ENCODE assay signal across 9 cellular contexts in genomic region chr9:76571288-76572204, GRCh38.
DNase-seq lines count a peak whose midpoint lies in the region; ATAC-seq, FAIRE-seq and TF ChIP-seq lines count a peak whose summit lies in the region.
"Had no signal": no experiment of that assay in that cellular context is flagged by ENCODE, and none has a peak within 500 bp of the region (broad histone marks: within the 10 kb centered on the region; RNA-seq: fewer than 3 reads in every experiment).

No MANE protein-coding gene starts in this region.

- intact Hi-C loops in right cardiac atrium (cut with DNase I) (no loop called here), thyroid gland (cut with DNase I) (no loop called here)

- FAIRE-seq in urothelium cell line (lab: Jason Lieb, UNC), result no peak

- peak overlapping the region; percentile 61 for H3K27ac Mint-ChIP-seq in activated CD4-positive, alpha-beta memory T cell treated with anti-CD3 and anti-CD28 coated beads, Interleukin-2, amount 10 ng/mL, durations not matched to agents 7 days and 5 days
- H3K27ac Mint-ChIP-seq: brain had no signal

- ATAC-seq in HG03103 (IDR thresholded peaks at IDR 0.05; ENCODE audit: low read depth, unreplicated experiment) (peak; percentile 87), right cardiac atrium (peak; percentile 40 to 68)

- H3K9me3 ChIP-seq in right cardiac atrium (ENCODE audit: control insufficient read depth, low read length), result no peaks in the 10 kb centered on the region
- H3K9me3 ChIP-seq in thyroid gland, result no peaks in the 10 kb centered on the region

- DNase-seq in stimulated activated CD4-positive, alpha-beta T cell treated with anti-CD3 and anti-CD28 coated beads, Interleukin-15, amount 100 ng/mL, for 24 hours, result peak; percentile 31
- no peak for DNase-seq in stimulated activated CD4-positive, alpha-beta T cell treated with anti-CD3 and anti-CD28 coated beads, Interleukin-12 subunit alpha, Interleukin-12 subunit beta, amount 100 ng/mL, for 4 hours
- DNase-seq in activated CD4-positive, alpha-beta memory T cell treated with anti-CD3 and anti-CD28 coated beads, Interleukin-2, amount 10 ng/mL, durations not matched to agents 7 days and 5 days, result peak; percentile 32
- DNase-seq in right cardiac atrium, result peak; percentile 27 to 67 (median 64)
- DNase-seq in thyroid gland, result no peak
- no peak for DNase-seq in urothelium cell line (ENCODE audit: low spot score)
- no peak for DNase-seq in COLO829 (ENCODE audit: low spot score)

- TF ChIP-seq POLR2A in thyroid gland (IDR thresholded peaks at IDR 0.05), result no peak

- H3K27ac ChIP-seq in right cardiac atrium (ENCODE audit: low read length) (no peak overlapping the region), thyroid gland (peak overlapping the region in 2 of 3 donors; percentile 34 to 47)

- peaks cover 4% of the 10 kb centered on the region for H3K27me3 Mint-ChIP-seq in activated CD4-positive, alpha-beta memory T cell treated with anti-CD3 and anti-CD28 coated beads, Interleukin-2, amount 10 ng/mL, durations not matched to agents 7 days and 5 days

- H3K4me3 Mint-ChIP-seq in activated CD4-positive, alpha-beta memory T cell treated with anti-CD3 and anti-CD28 coated beads, Interleukin-2, amount 10 ng/mL, durations not matched to agents 7 days and 5 days, result peak overlapping the region; percentile 69

- CTCF ChIA-PET in activated CD4-positive, alpha-beta memory T cell treated with anti-CD3 and anti-CD28 coated beads, Interleukin-2, amount 10 ng/mL, durations not matched to agents 7 days and 5 days (lab: Charles Lee), result no interaction called here

- peaks cover 51% of the 10 kb centered on the region for H3K4me1 Mint-ChIP-seq in activated CD4-positive, alpha-beta memory T cell treated with anti-CD3 and anti-CD28 coated beads, Interleukin-2, amount 10 ng/mL, durations not matched to agents 7 days and 5 days
- H3K4me1 Mint-ChIP-seq: brain had no signal

- H3K36me3 Mint-ChIP-seq in activated CD4-positive, alpha-beta memory T cell treated with anti-CD3 and anti-CD28 coated beads, Interleukin-2, amount 10 ng/mL, durations not matched to agents 7 days and 5 days (ENCODE audit: low read depth), result peaks cover 15% of the 10 kb centered on the region
- H3K36me3 Mint-ChIP-seq: brain had no signal

- H3K4me1 ChIP-seq in right cardiac atrium (ENCODE audit: control insufficient read depth, insufficient read depth, low read length) (no peaks in the 10 kb centered on the region), thyroid gland (no peaks in the 10 kb centered on the region)

- POLR2A ChIA-PET in activated CD4-positive, alpha-beta memory T cell treated with anti-CD3 and anti-CD28 coated beads, Interleukin-2, amount 10 ng/mL, durations not matched to agents 7 days and 5 days (lab: Charles Lee), result interaction anchor here (0.8 kb wide), 1 partner anchor 95 kb away, joined by 3 read pairs; no protein-coding TSS in a partner anchor

- no peaks in the 10 kb centered on the region for H3K36me3 ChIP-seq in thyroid gland

- H3K27me3 ChIP-seq in right cardiac atrium (ENCODE audit: control insufficient read depth, insufficient read depth), result no peaks in the 10 kb centered on the region
- no peaks in the 10 kb centered on the region for H3K27me3 ChIP-seq in thyroid gland

- WGBS in right cardiac atrium, result 12% methylated on average over 40 of the region's 40 CpGs
- 18 to 24% methylated on average over 40 of the region's 40 CpGs for WGBS in thyroid gland, 2 donors

- H3K9me3 Mint-ChIP-seq in activated CD4-positive, alpha-beta memory T cell treated with anti-CD3 and anti-CD28 coated beads, Interleukin-2, amount 10 ng/mL, durations not matched to agents 7 days and 5 days, result peaks cover 14% of the 10 kb centered on the region

- TF ChIP-seq CTCF in thyroid gland (IDR thresholded peaks at IDR 0.05), result no peak

- peak overlapping the region; percentile 69 for H3K4me3 ChIP-seq in right cardiac atrium (ENCODE audit: low read length)
- peak overlapping the region in 2 of 3 donors; percentile 26 to 42 for H3K4me3 ChIP-seq in thyroid gland (replicated peaks in 1 of 3)

Comparison
In these comparisons a context has a peak if more than half of its experiments do, and no peak if none do; other contexts are left out.
1. DNase-seq: peak in stimulated activated CD4-positive, alpha-beta T cell treated with anti-CD3 and anti-CD28 coated beads, Interleukin-15, amount 100 ng/mL, for 24 hours (single experiment), activated CD4-positive, alpha-beta memory T cell treated with anti-CD3 and anti-CD28 coated beads, Interleukin-2, amount 10 ng/mL, durations not matched to agents 7 days and 5 days (single experiment) and right cardiac atrium (3 of 3); none in stimulated activated CD4-positive, alpha-beta T cell treated with anti-CD3 and anti-CD28 coated beads, Interleukin-12 subunit alpha, Interleukin-12 subunit beta, amount 100 ng/mL, for 4 hours (single experiment), thyroid gland (0 of 2), urothelium cell line (single experiment) and COLO829 (single experiment).